ENCODE assay signal across 20 cellular contexts in genomic region chr15:71228403-71228802, GRCh38.
"Had no signal": no experiment of that assay in that cellular context is flagged by ENCODE, and none has a peak within 500 bp of the region (broad histone marks: within the 10 kb centered on the region; RNA-seq: fewer than 3 reads in every experiment).

No MANE protein-coding gene starts in this region.

- H3K36me3 Mint-ChIP-seq: activated naive CD4-positive, alpha-beta T cell treated with anti-CD3 and anti-CD28 coated beads, Interleukin-2, amount 50 U/mL, for 24 hours; natural killer cell; WTC11 had no signal

- H3K4me2 ChIP-seq: smooth muscle cell had no signal

- H3K27ac Mint-ChIP-seq: activated CD4-positive, alpha-beta memory T cell treated with anti-CD3 and anti-CD28 coated beads, Interleukin-2, amount 10 ng/mL, durations not matched to agents 7 days and 5 days; activated naive CD4-positive, alpha-beta T cell treated with anti-CD3 and anti-CD28 coated beads, Interleukin-2, amount 50 U/mL, for 24 hours; natural killer cell; WTC11 had no signal

- H3K27me3 ChIP-seq: body of pancreas, foreskin keratinocyte, transverse colon had no signal

- H3K4me1 ChIP-seq: body of pancreas, lower lobe of right lung, transverse colon had no signal

- H3K27ac ChIP-seq: body of pancreas, coronary artery, foreskin keratinocyte, lower lobe of right lung, transverse colon had no signal

- ATAC-seq: activated T-cell treated with anti-CD3 and anti-CD28 coated beads, Interleukin-2, amount 50 U/mL, for 4 hours; body of pancreas; esophagus mucosa; foreskin keratinocyte; lower lobe of right lung; natural killer cell; stimulated activated naive CD8-positive, alpha-beta T cell treated with anti-CD3 and anti-CD28 coated beads, Interleukin-15, Interleukin-2, amounts not matched to agents 100 U/mL and 50 U/mL, for 24 hours; WTC11 had no signal

- H3K9me3 ChIP-seq: body of pancreas, lower lobe of right lung, transverse colon had no signal

- DNase-seq: activated CD4-positive, alpha-beta memory T cell treated with anti-CD3 and anti-CD28 coated beads, Interleukin-2, amount 10 ng/mL, durations not matched to agents 7 days and 5 days; activated CD4-positive, alpha-beta T cell treated with anti-CD3 and anti-CD28 coated beads for 4 hours; activated effector memory CD4-positive, alpha-beta T cell treated with anti-CD3 and anti-CD28 coated beads, Interleukin-2, amount 50 U/mL, for 16 hours; activated T-cell treated with anti-CD3 and anti-CD28 coated beads, Interleukin-2, amount 50 U/mL, for 4 hours; body of pancreas; central memory CD4-positive, alpha-beta T cell; foreskin keratinocyte; lower lobe of right lung; natural killer cell; occipital lobe; stimulated activated CD4-positive, alpha-beta T cell treated with anti-CD3 and anti-CD28 coated beads, Interleukin-4, amount 100 ng/mL, for 4 hours; stimulated activated CD8-positive, alpha-beta memory T cell treated with anti-CD3 and anti-CD28 coated beads, Interleukin-4, amount 100 ng/mL, for 48 hours; stimulated activated naive CD8-positive, alpha-beta T cell treated with anti-CD3 and anti-CD28 coated beads, Interleukin-15, Interleukin-2, amounts not matched to agents 100 U/mL and 50 U/mL, for 24 hours; T-helper 2 cell; transverse colon had no signal

- H3K9me3 Mint-ChIP-seq: activated CD4-positive, alpha-beta memory T cell treated with anti-CD3 and anti-CD28 coated beads, Interleukin-2, amount 10 ng/mL, durations not matched to agents 7 days and 5 days; activated naive CD4-positive, alpha-beta T cell treated with anti-CD3 and anti-CD28 coated beads, Interleukin-2, amount 50 U/mL, for 24 hours; activated T-cell treated with anti-CD3 and anti-CD28 coated beads, Interleukin-2, amount 50 U/mL, for 4 hours; natural killer cell had no signal

- H3K36me3 ChIP-seq: lower lobe of right lung, transverse colon had no signal

- H3K27me3 Mint-ChIP-seq: activated CD4-positive, alpha-beta memory T cell treated with anti-CD3 and anti-CD28 coated beads, Interleukin-2, amount 10 ng/mL, durations not matched to agents 7 days and 5 days had no signal

- H3K4me3 Mint-ChIP-seq: activated CD4-positive, alpha-beta memory T cell treated with anti-CD3 and anti-CD28 coated beads, Interleukin-2, amount 10 ng/mL, durations not matched to agents 7 days and 5 days; activated naive CD4-positive, alpha-beta T cell treated with anti-CD3 and anti-CD28 coated beads, Interleukin-2, amount 50 U/mL, for 24 hours; activated T-cell treated with anti-CD3 and anti-CD28 coated beads, Interleukin-2, amount 50 U/mL, for 4 hours; natural killer cell; WTC11 had no signal

- H3K4me3 ChIP-seq: body of pancreas, coronary artery, lower lobe of right lung, smooth muscle cell, transverse colon had no signal

- H3K4me1 Mint-ChIP-seq: activated CD4-positive, alpha-beta memory T cell treated with anti-CD3 and anti-CD28 coated beads, Interleukin-2, amount 10 ng/mL, durations not matched to agents 7 days and 5 days; activated naive CD4-positive, alpha-beta T cell treated with anti-CD3 and anti-CD28 coated beads, Interleukin-2, amount 50 U/mL, for 24 hours; natural killer cell had no signal
